15 cellular contexts compared by ENCODE assay signal in genomic region chr18:9855686-9856085, GRCh38. TPM values are rescaled to one million over a fixed set of nuclear protein-coding genes. Genes with fewer than 3 reads are reported as not detected.
A peak's percentile ranks its signal among the peaks of the same experiment; 100 is the strongest.
DNase-seq lines count a peak whose midpoint lies in the region; ATAC-seq, FAIRE-seq and TF ChIP-seq lines count a peak whose summit lies in the region.
"Had no signal": no experiment of that assay in that cellular context is flagged by ENCODE, and none has a peak within 500 bp of the region (broad histone marks: within the 10 kb centered on the region; RNA-seq: fewer than 3 reads in every experiment).

No MANE protein-coding gene starts in this region.

- DNase-seq in astrocyte (ENCODE audit: low read depth) (peak; percentile 69), iris pigment epithelial cell (ENCODE audit: low read depth) (peak; percentile 35), renal cortical epithelial cell (ENCODE audit: low read depth) (peak; percentile 91), uterus (no peak), T-cell (no peak), ecto neural progenitor cell (ENCODE audit: low spot score) (no peak)
- DNase-seq in activated T-cell treated with anti-CD3 and anti-CD28 coated beads, Interleukin-2, amount 50 U/mL, for 1 hour = no peak
- DNase-seq: activated CD4-positive, alpha-beta T cell treated with anti-CD3 and anti-CD28 coated beads, Interleukin-2, amount 10 ng/mL, durations not matched to agents 24 days and 14 days; activated T-cell treated with anti-CD3 and anti-CD28 coated beads, Interleukin-2, amount 50 U/mL, for 48 hours; amniotic stem cell; CD4-positive, CD25-positive, alpha-beta regulatory T cell; effector CD4-positive, alpha-beta T cell; foreskin melanocyte; NCI-H2081 treated with DMSO at 0.1 percent for 48 hours; T-helper 17 cell had no signal

- H2AFZ ChIP-seq in astrocyte (ENCODE audit: low read depth, low read length) = peak overlapping the region; percentile 14

- FAIRE-seq in astrocyte (lab: Jason Lieb, UNC) = no peak

- intact Hi-C loops in uterus (cut with DNase I; ENCODE audit: low total_unique reads) = no loop called here

- H3K27me3 Mint-ChIP-seq in astrocyte (ENCODE audit: low read depth, unreplicated experiment) = no peaks in the 10 kb centered on the region
- peaks cover 4 to 8% of the 10 kb centered on the region in 2 donors for H3K27me3 Mint-ChIP-seq in T-cell

- no peak overlapping the region for H3K4me3 Mint-ChIP-seq in astrocyte (ENCODE audit: unreplicated experiment)
- H3K4me3 Mint-ChIP-seq in T-cell = no peak overlapping the region
- H3K4me3 Mint-ChIP-seq: activated CD4-positive, alpha-beta T cell treated with anti-CD3 and anti-CD28 coated beads, Interleukin-2, amount 10 ng/mL, durations not matched to agents 24 days and 14 days; CD4-positive, CD25-positive, alpha-beta regulatory T cell; T-helper 17 cell had no signal

- CTCF ChIA-PET in T-cell (lab: Charles Lee) = no interaction called here

- H3K27me3 ChIP-seq in astrocyte (ENCODE audit: insufficient read depth, low read length) (no peaks in the 10 kb centered on the region), uterus (no peaks in the 10 kb centered on the region)

- no peak overlapping the region for H3K27ac Mint-ChIP-seq in astrocyte (ENCODE audit: unreplicated experiment)
- H3K27ac Mint-ChIP-seq in T-cell = no peak overlapping the region
- H3K27ac Mint-ChIP-seq: activated CD4-positive, alpha-beta T cell treated with anti-CD3 and anti-CD28 coated beads, Interleukin-2, amount 10 ng/mL, durations not matched to agents 24 days and 14 days; CD4-positive, CD25-positive, alpha-beta regulatory T cell; T-helper 17 cell had no signal

- H3K36me3 ChIP-seq in astrocyte (ENCODE audit: insufficient read depth, low read length) (peaks cover 5% of the 10 kb centered on the region), uterus (no peaks in the 10 kb centered on the region)

- no peaks in the 10 kb centered on the region for H4K20me1 ChIP-seq in astrocyte (ENCODE audit: insufficient read depth, low read length)

- H3K9me3 Mint-ChIP-seq in astrocyte (ENCODE audit: unreplicated experiment) (no peaks in the 10 kb centered on the region), T-cell (no peaks in the 10 kb centered on the region)
- H3K9me3 Mint-ChIP-seq: activated CD4-positive, alpha-beta T cell treated with anti-CD3 and anti-CD28 coated beads, Interleukin-2, amount 10 ng/mL, durations not matched to agents 24 days and 14 days had no signal

- H3K4me1 ChIP-seq in astrocyte (ENCODE audit: insufficient read depth, low read length) = peaks cover 5% of the 10 kb centered on the region
- peaks cover 0 to 3% of the 10 kb centered on the region in 2 donors for H3K4me1 ChIP-seq in uterus

- H3K9ac ChIP-seq in astrocyte (ENCODE audit: low read length) = peak overlapping the region; percentile 29

- H3K27ac ChIP-seq in astrocyte (ENCODE audit: low read depth, low read length) (peak overlapping the region; percentile 15), uterus (peak overlapping the region; percentile 77 to 92)

- no peaks in the 10 kb centered on the region for H3K79me2 ChIP-seq in astrocyte (ENCODE audit: insufficient read depth, low read length)

- no peak for TF ChIP-seq CTCF in astrocyte (IDR thresholded peaks at IDR 0.05; ENCODE audit: insufficient read depth, low read depth, low read length)
- no peak for TF ChIP-seq CTCF in uterus (IDR thresholded peaks at IDR 0.05)

- no peaks in the 10 kb centered on the region for H3K9me3 ChIP-seq in astrocyte (ENCODE audit: insufficient read depth, low read depth, low read length)
- no peaks in the 10 kb centered on the region for H3K9me3 ChIP-seq in uterus

- H3K4me3 ChIP-seq in astrocyte (ENCODE audit: insufficient read depth, low read depth, low read length) (no peak overlapping the region), uterus (no peak overlapping the region)

- peaks cover 11% of the 10 kb centered on the region for H3K36me3 Mint-ChIP-seq in astrocyte (ENCODE audit: low read depth, unreplicated experiment)
- no peaks in the 10 kb centered on the region for H3K36me3 Mint-ChIP-seq in T-cell
- H3K36me3 Mint-ChIP-seq: CD4-positive, CD25-positive, alpha-beta regulatory T cell had no signal

- POLR2A ChIA-PET in T-cell (lab: Charles Lee) = no interaction called here

- peak overlapping the region; percentile 35 for H3K4me2 ChIP-seq in astrocyte (ENCODE audit: low read length)

- ATAC-seq in T-cell (replicated peaks in 1 of 4) = no peak
- ATAC-seq: T-helper 17 cell had no signal

- H3K4me1 Mint-ChIP-seq in astrocyte (ENCODE audit: low read depth, unreplicated experiment) = no peaks in the 10 kb centered on the region
- no peaks in the 10 kb centered on the region for H3K4me1 Mint-ChIP-seq in T-cell
- H3K4me1 Mint-ChIP-seq: activated CD4-positive, alpha-beta T cell treated with anti-CD3 and anti-CD28 coated beads, Interleukin-2, amount 10 ng/mL, durations not matched to agents 24 days and 14 days; CD4-positive, CD25-positive, alpha-beta regulatory T cell; T-helper 17 cell had no signal

- TF ChIP-seq POLR2A in uterus (IDR thresholded peaks at IDR 0.05) = no peak

RNA-seq across cellular contexts. Expression of gene TXNDC2, which starts 30.1 kb away (rescaled TPM):
- total RNA-seq in astrocyte (0.07 TPM in 1 of 2 replicates, not detected in the other), renal cortical epithelial cell (not detected in 2 replicates), uterus (under 1 TPM in 2 of 4 donors, not detected in 2; 0.07 to 0.24 TPM), T-cell (not detected)
- total RNA-seq: activated CD4-positive, alpha-beta T cell treated with anti-CD3 and anti-CD28 coated beads, Interleukin-2, amount 10 ng/mL, durations not matched to agents 24 days and 14 days; CD4-positive, CD25-positive, alpha-beta regulatory T cell; T-helper 17 cell had no signal

RNA-seq across cellular contexts. Expression of gene VAPA, which starts 58.1 kb away (rescaled TPM):
- total RNA-seq in astrocyte = 176 and 181 TPM in 2 replicates
- 296 and 403 TPM in 2 replicates for total RNA-seq in renal cortical epithelial cell
- 100 to 1,000 TPM; 119 to 253 (median 226) TPM for total RNA-seq in uterus
- total RNA-seq in T-cell = 100 to 1,000 TPM; 116 to 157 (median 119) TPM

Comparison
In these comparisons a context has a peak if more than half of its experiments do, and no peak if none do; other contexts are left out.
1. DNase-seq: peak in astrocyte (single experiment), iris pigment epithelial cell (single experiment) and renal cortical epithelial cell (single experiment); none in uterus (0 of 2), T-cell (0 of 34), activated T-cell treated with anti-CD3 and anti-CD28 coated beads, Interleukin-2, amount 50 U/mL, for 1 hour (single experiment) and ecto neural progenitor cell (single experiment).